In genomic region chr14:29618323-29619067, GRCh38 we compare ENCODE assay signal across 26 cellular contexts.
"Had no signal": no experiment of that assay in that cellular context is flagged by ENCODE, and none has a peak within 500 bp of the region (broad histone marks: within the 10 kb centered on the region; RNA-seq: fewer than 3 reads in every experiment).

No MANE protein-coding gene starts in this region.

- H3K9me3 ChIP-seq: neutrophil, psoas muscle, right lobe of liver, sigmoid colon, stomach, thoracic aorta, thyroid gland, upper lobe of left lung, vagina had no signal

- H3K4me3 ChIP-seq: psoas muscle, right lobe of liver, sigmoid colon, stomach, thoracic aorta, thyroid gland, tibial nerve, upper lobe of left lung, vagina had no signal

- H3K27me3 ChIP-seq: neutrophil, right lobe of liver, sigmoid colon, stomach, thyroid gland, tibial nerve, upper lobe of left lung, vagina had no signal

- FAIRE-seq: small intestine, urothelium cell line had no signal

- H3K27ac ChIP-seq: neutrophil, parathyroid adenoma, psoas muscle, right lobe of liver, sigmoid colon, stomach, thoracic aorta, thyroid gland, tibial nerve, upper lobe of left lung, vagina had no signal

- H3K36me3 ChIP-seq: neutrophil, right lobe of liver, thyroid gland, upper lobe of left lung, vagina had no signal

- DNase-seq: nephron progenitor cell; nucleus accumbens; posterior cingulate gyrus; psoas muscle; right cardiac atrium; right lobe of liver; sigmoid colon; small intestine; stimulated activated CD4-positive, alpha-beta T cell treated with anti-CD3 and anti-CD28 coated beads, Interleukin-15, amount 100 ng/mL, for 24 hours; stimulated activated CD4-positive, alpha-beta T cell treated with anti-CD3 and anti-CD28 coated beads, Interleukin-2, amount 100 ng/mL, for 24 hours; stimulated activated CD4-positive, alpha-beta T cell treated with anti-CD3 and anti-CD28 coated beads, Interleukin-2, amount 100 ng/mL, for 48 hours; stimulated activated CD4-positive, alpha-beta T cell treated with anti-CD3 and anti-CD28 coated beads, Interleukin-4, amount 100 ng/mL, for 24 hours; stimulated activated naive B cell treated with anti-CD40 and anti-IgM and Interleukin-4, amounts not matched to agents 10 μg/mL and 1 μg/mL and 100 μg/mL, for 72 hours; stimulated activated naive CD4-positive, alpha-beta T cell treated with Interleukin-2 at 50 U/mL for 16 hours; stomach; thyroid gland; trophoblast cell; upper lobe of left lung had no signal

- ATAC-seq: natural killer cell treated with Interleukin-12 subunit alpha and Interleukin-12 subunit beta and Interleukin-15 and Interleukin-18, amount 100 ng/mL, for 72 hours; psoas muscle; right cardiac atrium; right lobe of liver; stimulated activated effector memory CD8-positive, alpha-beta T cell treated with anti-CD3 and anti-CD28 coated beads, Interleukin-12 subunit alpha, Interleukin-12 subunit beta, amount 100 ng/mL, for 72 hours; stimulated activated naive B cell treated with anti-CD40 and anti-IgM and Interleukin-4, amounts not matched to agents 10 μg/mL and 1 μg/mL and 100 μg/mL, for 72 hours had no signal

- H3K4me1 ChIP-seq: parathyroid adenoma, psoas muscle, right lobe of liver, sigmoid colon, stomach, thyroid gland, tibial nerve, upper lobe of left lung, vagina had no signal
